In the genomic region with DNA sequence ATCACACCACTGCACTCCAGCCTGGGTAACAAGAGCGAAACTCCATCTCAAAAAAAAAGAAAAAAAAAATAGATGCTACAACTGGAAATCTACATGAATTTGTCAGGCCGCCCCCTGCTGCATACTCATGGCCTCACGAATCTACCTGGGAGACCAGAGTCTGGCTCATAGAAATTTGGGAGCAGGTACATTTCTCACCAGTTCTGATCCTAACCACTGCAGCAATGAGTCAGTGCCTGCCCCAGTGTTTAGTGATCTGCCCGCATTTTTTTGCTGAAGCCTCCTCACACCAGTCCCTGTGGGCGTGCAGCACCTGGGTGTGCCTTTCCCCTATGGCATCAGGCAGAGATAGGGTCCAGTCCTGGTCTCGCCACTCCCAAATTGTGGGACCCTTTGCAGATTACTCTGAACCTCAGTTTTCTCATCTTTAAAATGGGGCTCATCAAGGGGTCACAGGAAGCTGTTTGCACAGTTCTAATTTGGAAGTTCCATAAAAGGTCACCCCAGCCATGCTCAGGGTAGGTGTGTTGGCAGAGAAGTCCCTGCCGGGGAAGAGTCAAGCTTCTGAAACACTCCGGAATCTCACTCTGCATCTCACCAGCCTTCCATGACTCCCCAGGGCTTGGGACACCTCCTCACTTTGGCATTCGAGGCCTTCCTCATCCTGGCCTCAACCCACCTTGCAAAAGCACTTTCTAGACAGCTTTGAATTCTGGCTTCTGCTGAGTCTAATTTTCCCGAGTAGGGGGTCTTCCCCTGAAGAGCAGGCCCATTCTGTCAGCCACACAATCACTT, we compare ENCODE assay signal across 9 cellular contexts. TPM values are rescaled to one million over a fixed set of nuclear protein-coding genes. Genes with fewer than 3 reads are reported as not detected.
DNase-seq lines count a peak whose midpoint lies in the region; ATAC-seq and TF ChIP-seq lines count a peak whose summit lies in the region.
"Had no signal": no experiment of that assay in that cellular context is flagged by ENCODE, and none has a peak within 500 bp of the region (broad histone marks: within the 10 kb centered on the region; RNA-seq: fewer than 3 reads in every experiment).

No MANE protein-coding gene starts in this region.

- CTCF ChIA-PET in HCT116 (lab: Charles Lee), result no interaction called here

- H2AFZ ChIP-seq in HCT116 (ENCODE audit: low read depth, low read length, poor library complexity, severe bottlenecking), result peak overlapping the region; percentile 64

- TF ChIP-seq CTCF in HCT116 (IDR thresholded peaks at IDR 0.05 in 2 of 3, conservative IDR thresholded peaks at IDR 0.05 in 1 of 3; ENCODE audit: borderline replicate concordance in 1 of 3, insufficient read depth in 1 of 3, low read depth in 2 of 3, low read length in 2 of 3), result no peak

- no peaks in the 10 kb centered on the region for H3K36me3 ChIP-seq in HCT116 (ENCODE audit: control insufficient read depth in 1 of 2, insufficient read depth in 2 of 2, low read length in 2 of 2)
- H3K36me3 ChIP-seq in SJCRH30, result no peaks in the 10 kb centered on the region

- H3K4me1 ChIP-seq in HCT116 (ENCODE audit: control insufficient read depth in 1 of 2, insufficient read depth in 2 of 2, low read length in 2 of 2), result peaks cover 28 to 47% of the 10 kb centered on the region in 2 experiments
- H3K4me1 ChIP-seq in SJCRH30, result peaks cover 41% of the 10 kb centered on the region
- peaks cover 4% of the 10 kb centered on the region for H3K4me1 ChIP-seq in right cardiac atrium (ENCODE audit: control insufficient read depth, insufficient read depth, low read length)

- WGBS in right cardiac atrium, result 77% methylated on average over 10 of the region's 10 CpGs

- no peak for DNase-seq in HCT116 (ENCODE audit: low read depth, low spot score)
- no peak for DNase-seq in SJCRH30
- no peak for DNase-seq in right cardiac atrium
- DNase-seq in DMS114 treated with DMSO at 0.1 percent for 48 hours (lab: John Stamatoyannopoulos, UW; ENCODE audit: unreplicated experiment), result no peak
- no peak for DNase-seq in SIG-M5 treated with dmso at 0.1 percent for 504 hours (lab: John Stamatoyannopoulos, UW; ENCODE audit: unreplicated experiment)
- no peak for DNase-seq in superior temporal gyrus (ENCODE audit: extremely low spot score)
- DNase-seq: NCI-H510A treated with DMSO at 0.1 percent for 48 hours had no signal

- no peak overlapping the region for H3K4me3 ChIP-seq in HCT116 (replicated peaks in 1 of 2; ENCODE audit: low read depth in 1 of 2, low read length in 2 of 2)
- no peak overlapping the region for H3K4me3 ChIP-seq in SJCRH30
- no peak overlapping the region for H3K4me3 ChIP-seq in right cardiac atrium (ENCODE audit: low read length)
- no peak overlapping the region for H3K4me3 ChIP-seq in skin epidermis

- TF ChIP-seq POLR2A in HCT116 (IDR thresholded peaks at IDR 0.05; ENCODE audit: borderline replicate concordance, extremely low read depth, insufficient read depth, insufficient read length), result no peak

- H3K9ac ChIP-seq in HCT116 (ENCODE audit: low read length), result 0 out of 2 replicates have a peak overlapping the region, but pooled peaks have one; percentile 57

- peak overlapping the region; percentile 90 for H3K4me2 ChIP-seq in HCT116 (ENCODE audit: low read length)

- H3K27me3 ChIP-seq in HCT116 (ENCODE audit: insufficient read depth, low read length) (no peaks in the 10 kb centered on the region), SJCRH30 (no peaks in the 10 kb centered on the region), right cardiac atrium (ENCODE audit: control insufficient read depth, insufficient read depth) (no peaks in the 10 kb centered on the region)

- H3K79me2 ChIP-seq in HCT116 (ENCODE audit: insufficient read depth, low read length), result no peaks in the 10 kb centered on the region

- intact Hi-C loops in HCT116 (cut with micrococcal nuclease) (loop anchor here (5.0 kb wide), 1 partner anchor 145 kb away; no protein-coding TSS in a partner anchor), right cardiac atrium (cut with DNase I) (loop anchor here (10.0 kb wide), 2 partner anchors 147 to 193 kb away; a partner anchor contains a TSS)

- no peak; the same call in 1 of the 2 replicates for ATAC-seq in HCT116
- no peak for ATAC-seq in right cardiac atrium

- peak; percentile 4; the same call in 1 of the 2 replicates for TF ChIP-seq RAD21 in HCT116 (IDR thresholded peaks at IDR 0.05; ENCODE audit: low read depth)

- no peaks in the 10 kb centered on the region for H4K20me1 ChIP-seq in HCT116 (ENCODE audit: insufficient read depth)

- no peaks in the 10 kb centered on the region for H3K9me2 ChIP-seq in HCT116 (ENCODE audit: insufficient read depth)

- BruUV-seq in HCT116 (replicated peaks; lab: Mats Ljungman, UMichigan), result no TSS peak

- H3K27ac ChIP-seq in HCT116 (ENCODE audit: low read depth, low read length) (peak overlapping the region; percentile 63; the same call in 1 of the 2 replicates), SJCRH30 (peak overlapping the region; percentile 94), right cardiac atrium (ENCODE audit: low read length) (peak overlapping the region; percentile 15), skin epidermis (peak overlapping the region in 11 of 21 experiments; percentile 58 to 90 (median 81))

- H3K9me3 ChIP-seq in HCT116 (ENCODE audit: control insufficient read depth in 1 of 2, insufficient read depth in 1 of 2, low read depth in 1 of 2, low read length in 2 of 2) (no peaks in the 10 kb centered on the region), SJCRH30 (replicated peaks) (no peaks in the 10 kb centered on the region), right cardiac atrium (ENCODE audit: control insufficient read depth, low read length) (no peaks in the 10 kb centered on the region)

- POLR2A ChIA-PET in HCT116 (lab: Charles Lee), result interaction anchor here (1.1 kb wide), 2 partner anchors 56 to 192 kb away, joined by 3 read pairs; no protein-coding TSS in a partner anchor

- RAD21 ChIA-PET in HCT116 (lab: Charles Lee; ENCODE audit: low non-redundant PET in 1 of 2, low total read pairs in 2 of 2, uncharacterized antibody in 2 of 2, unreplicated experiment in 2 of 2), result no interaction called here

TF ChIP-seq in HCT116, 20 proteins besides CTCF, POLR2A, EP300 and RAD21 (continues in another document):
- no peak for TF ChIP-seq EZH2phosphoT487 (IDR thresholded peaks at IDR 0.05; ENCODE audit: borderline replicate concordance)
- no peak for TF ChIP-seq EZH2 (IDR thresholded peaks at IDR 0.05)
- no peak for TF ChIP-seq SIN3A (IDR thresholded peaks at IDR 0.05; ENCODE audit: low read depth)
- TF ChIP-seq YY1 (IDR thresholded peaks at IDR 0.05; ENCODE audit: extremely low read depth, insufficient replicate concordance, low read depth, low read length), result no peak
- TF ChIP-seq EGR1 (IDR thresholded peaks at IDR 0.05; ENCODE audit: low read depth), result no peak
- TF ChIP-seq POLR2AphosphoS5 (IDR thresholded peaks at IDR 0.05; ENCODE audit: low read depth, low read length), result no peak
- no peak for TF ChIP-seq CBX3 (IDR thresholded peaks at IDR 0.05; ENCODE audit: low read depth)
- TF ChIP-seq, protein P1, sequence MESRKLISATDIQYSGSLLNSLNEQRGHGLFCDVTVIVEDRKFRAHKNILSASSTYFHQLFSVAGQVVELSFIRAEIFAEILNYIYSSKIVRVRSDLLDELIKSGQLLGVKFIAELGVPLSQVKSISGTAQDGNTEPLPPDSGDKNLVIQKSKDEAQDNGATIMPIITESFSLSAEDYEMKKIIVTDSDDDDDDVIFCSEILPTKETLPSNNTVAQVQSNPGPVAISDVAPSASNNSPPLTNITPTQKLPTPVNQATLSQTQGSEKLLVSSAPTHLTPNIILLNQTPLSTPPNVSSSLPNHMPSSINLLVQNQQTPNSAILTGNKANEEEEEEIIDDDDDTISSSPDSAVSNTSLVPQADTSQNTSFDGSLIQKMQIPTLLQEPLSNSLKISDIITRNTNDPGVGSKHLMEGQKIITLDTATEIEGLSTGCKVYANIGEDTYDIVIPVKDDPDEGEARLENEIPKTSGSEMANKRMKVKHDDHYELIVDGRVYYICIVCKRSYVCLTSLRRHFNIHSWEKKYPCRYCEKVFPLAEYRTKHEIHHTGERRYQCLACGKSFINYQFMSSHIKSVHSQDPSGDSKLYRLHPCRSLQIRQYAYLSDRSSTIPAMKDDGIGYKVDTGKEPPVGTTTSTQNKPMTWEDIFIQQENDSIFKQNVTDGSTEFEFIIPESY (IDR thresholded peaks at IDR 0.05; ENCODE audit: extremely low read depth, insufficient replicate concordance, low read length), result no peak
- no peak for TF ChIP-seq ZNF274 (IDR thresholded peaks at IDR 0.05; ENCODE audit: low read depth, low read length)
- TF ChIP-seq, protein P2, sequence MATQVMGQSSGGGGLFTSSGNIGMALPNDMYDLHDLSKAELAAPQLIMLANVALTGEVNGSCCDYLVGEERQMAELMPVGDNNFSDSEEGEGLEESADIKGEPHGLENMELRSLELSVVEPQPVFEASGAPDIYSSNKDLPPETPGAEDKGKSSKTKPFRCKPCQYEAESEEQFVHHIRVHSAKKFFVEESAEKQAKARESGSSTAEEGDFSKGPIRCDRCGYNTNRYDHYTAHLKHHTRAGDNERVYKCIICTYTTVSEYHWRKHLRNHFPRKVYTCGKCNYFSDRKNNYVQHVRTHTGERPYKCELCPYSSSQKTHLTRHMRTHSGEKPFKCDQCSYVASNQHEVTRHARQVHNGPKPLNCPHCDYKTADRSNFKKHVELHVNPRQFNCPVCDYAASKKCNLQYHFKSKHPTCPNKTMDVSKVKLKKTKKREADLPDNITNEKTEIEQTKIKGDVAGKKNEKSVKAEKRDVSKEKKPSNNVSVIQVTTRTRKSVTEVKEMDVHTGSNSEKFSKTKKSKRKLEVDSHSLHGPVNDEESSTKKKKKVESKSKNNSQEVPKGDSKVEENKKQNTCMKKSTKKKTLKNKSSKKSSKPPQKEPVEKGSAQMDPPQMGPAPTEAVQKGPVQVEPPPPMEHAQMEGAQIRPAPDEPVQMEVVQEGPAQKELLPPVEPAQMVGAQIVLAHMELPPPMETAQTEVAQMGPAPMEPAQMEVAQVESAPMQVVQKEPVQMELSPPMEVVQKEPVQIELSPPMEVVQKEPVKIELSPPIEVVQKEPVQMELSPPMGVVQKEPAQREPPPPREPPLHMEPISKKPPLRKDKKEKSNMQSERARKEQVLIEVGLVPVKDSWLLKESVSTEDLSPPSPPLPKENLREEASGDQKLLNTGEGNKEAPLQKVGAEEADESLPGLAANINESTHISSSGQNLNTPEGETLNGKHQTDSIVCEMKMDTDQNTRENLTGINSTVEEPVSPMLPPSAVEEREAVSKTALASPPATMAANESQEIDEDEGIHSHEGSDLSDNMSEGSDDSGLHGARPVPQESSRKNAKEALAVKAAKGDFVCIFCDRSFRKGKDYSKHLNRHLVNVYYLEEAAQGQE (IDR thresholded peaks at IDR 0.05; ENCODE audit: low read depth), result no peak
- TF ChIP-seq CEBPB (IDR thresholded peaks at IDR 0.05; ENCODE audit: low read depth), result no peak
- no peak for TF ChIP-seq JUND (IDR thresholded peaks at IDR 0.05)

RNA-seq across cellular contexts. Expression of a gene that starts 39.3 kb away (rescaled TPM):
- not detected for total RNA-seq in HCT116 (2021; ENCODE audit: unreplicated experiment)
- not detected in 2 replicates for polyA plus RNA-seq in HCT116 (2012)
- total RNA-seq in SJCRH30 (2014; rRNA removed; shearing (Covaris generic)), result not detected in 2 replicates
- total RNA-seq in right cardiac atrium, result under 1 TPM in 2 of 4 donors, not detected in 2; 0.14 to 0.17 TPM
- polyA plus RNA-seq in right cardiac atrium, result 0.16 TPM
- total RNA-seq: myocyte had no signal

Comparison
In these comparisons a context has a peak if more than half of its experiments do, and no peak if none do; other contexts are left out.
1. H3K27ac ChIP-seq: peak in every context shown above with its lines; median percentile 94 in SJCRH30; 81 in skin epidermis; 63 in HCT116; 15 in right cardiac atrium.